Comparison of ENCODE assay signal across 8 cellular contexts in genomic region chr1:143884932-143885574, GRCh38.
DNase-seq lines count a peak whose midpoint lies in the region; ATAC-seq and TF ChIP-seq lines count a peak whose summit lies in the region.
"Not testable (repeated sequence)": the region's sequence is repeated elsewhere in the genome, so short reads cannot be mapped to it uniquely, and the experiment has no call there.

No MANE protein-coding gene starts in this region.

- not testable (repeated sequence) for H3K36me3 ChIP-seq in DND-41 (ENCODE audit: insufficient read depth, low read length); neural progenitor cell

- peak; percentile 88 for ATAC-seq in DND-41 (ENCODE audit: insufficient read depth, low read depth)
- peak; percentile 85 for ATAC-seq in GM21576 (IDR thresholded peaks at IDR 0.05; ENCODE audit: unreplicated experiment)
- peak; percentile 62 for ATAC-seq in HG03558 (IDR thresholded peaks at IDR 0.05; ENCODE audit: extremely low read depth, unreplicated experiment)
- peak; percentile 99 for ATAC-seq in SK-N-SH treated with all-trans-retinoic acid at 6 μM for 48 hours
- peak; percentile 97 for ATAC-seq in stimulated activated memory B cell treated with anti-CD40 and anti-IgM and Interleukin-4, amounts not matched to agents 10 μg/mL and 1 μg/mL and 100 μg/mL, for 72 hours

- H3K4me3 ChIP-seq in DND-41 (ENCODE audit: low read depth in 1 of 2, low read length in 2 of 2); fibroblast of villous mesenchyme (ENCODE audit: low read depth, low read length); neural progenitor cell: not testable (repeated sequence)

- not testable (repeated sequence) for H3K36me3 Mint-ChIP-seq in neural progenitor cell; stimulated activated memory B cell treated with anti-CD40 and anti-IgM and Interleukin-4, amounts not matched to agents 10 μg/mL and 1 μg/mL and 100 μg/mL, for 72 hours

- not testable (repeated sequence) for H3K9me3 ChIP-seq in DND-41 (ENCODE audit: insufficient read depth, low read length, severe bottlenecking); neural progenitor cell (ENCODE audit: low read depth)

- not testable (repeated sequence) for H3K4me3 Mint-ChIP-seq in neural progenitor cell
- peak overlapping the region; percentile 25 for H3K4me3 Mint-ChIP-seq in stimulated activated memory B cell treated with anti-CD40 and anti-IgM and Interleukin-4, amounts not matched to agents 10 μg/mL and 1 μg/mL and 100 μg/mL, for 72 hours

- H3K79me2 ChIP-seq in DND-41 (ENCODE audit: insufficient read depth, low read length); neural progenitor cell (ENCODE audit: low read depth): not testable (repeated sequence)

- not testable (repeated sequence) for H3K27me3 Mint-ChIP-seq in neural progenitor cell (ENCODE audit: insufficient read depth, low read depth); stimulated activated memory B cell treated with anti-CD40 and anti-IgM and Interleukin-4, amounts not matched to agents 10 μg/mL and 1 μg/mL and 100 μg/mL, for 72 hours

- H3K4me2 ChIP-seq in DND-41 (ENCODE audit: insufficient read depth, low read length); neural progenitor cell: not testable (repeated sequence)

- not testable (repeated sequence) for H3K4me1 ChIP-seq in DND-41 (ENCODE audit: insufficient read depth, low read length); neural progenitor cell

- not testable (repeated sequence) for H3K27ac ChIP-seq in DND-41 (ENCODE audit: low read length); neural progenitor cell

- H2AFZ ChIP-seq in DND-41 (ENCODE audit: low read depth, low read length); neural progenitor cell (replicated peaks): not testable (repeated sequence)

- TF ChIP-seq CTCF in DND-41 (IDR thresholded peaks at IDR 0.05; ENCODE audit: borderline replicate concordance, extremely low read depth, low read length, poor library complexity, severe bottlenecking) (peak; percentile 40), fibroblast of villous mesenchyme (IDR thresholded peaks at IDR 0.05; ENCODE audit: insufficient read depth, low read depth, low read length) (peak; percentile 42), neural progenitor cell (IDR thresholded peaks at IDR 0.05) (peak; percentile 34)

- not testable (repeated sequence) for H3K27me3 ChIP-seq in DND-41 (ENCODE audit: insufficient read depth, low read length, poor library complexity); neural progenitor cell

- H3F3A ChIP-seq in neural progenitor cell (ENCODE audit: low read depth): not testable (repeated sequence)

- not testable (repeated sequence) for H3K9me3 Mint-ChIP-seq in neural progenitor cell; stimulated activated memory B cell treated with anti-CD40 and anti-IgM and Interleukin-4, amounts not matched to agents 10 μg/mL and 1 μg/mL and 100 μg/mL, for 72 hours

- DNase-seq in DND-41: peak; percentile 54
- peak; percentile 38 for DNase-seq in activated gamma-delta T cell (lab: John Stamatoyannopoulos, UW)
- peak; percentile 31 for DNase-seq in fibroblast of villous mesenchyme (ENCODE audit: low read depth)
- DNase-seq in neural progenitor cell (ENCODE audit: low spot score): peak; percentile 8

- H4K20me1 ChIP-seq in DND-41 (ENCODE audit: insufficient read depth, low read length); neural progenitor cell (ENCODE audit: low read depth): not testable (repeated sequence)

- H3K9ac ChIP-seq in DND-41 (ENCODE audit: low read depth, low read length); neural progenitor cell: not testable (repeated sequence)

- H3K27ac Mint-ChIP-seq in neural progenitor cell; stimulated activated memory B cell treated with anti-CD40 and anti-IgM and Interleukin-4, amounts not matched to agents 10 μg/mL and 1 μg/mL and 100 μg/mL, for 72 hours: not testable (repeated sequence)

- not testable (repeated sequence) for H3K4me1 Mint-ChIP-seq in neural progenitor cell; stimulated activated memory B cell treated with anti-CD40 and anti-IgM and Interleukin-4, amounts not matched to agents 10 μg/mL and 1 μg/mL and 100 μg/mL, for 72 hours
